Comparison of ENCODE assay signal across 16 cellular contexts in genomic region chr2:207256026-207256425, GRCh38.
DNase-seq lines count a peak whose midpoint lies in the region; ATAC-seq, FAIRE-seq and TF ChIP-seq lines count a peak whose summit lies in the region.
"Had no signal": no experiment of that assay in that cellular context is flagged by ENCODE, and none has a peak within 500 bp of the region (broad histone marks: within the 10 kb centered on the region; RNA-seq: fewer than 3 reads in every experiment).

No MANE protein-coding gene starts in this region.

- H3K36me3 Mint-ChIP-seq in astrocyte (ENCODE audit: low read depth, unreplicated experiment), result no peaks in the 10 kb centered on the region
- H3K36me3 Mint-ChIP-seq in stimulated activated naive B cell treated with anti-CD40 and anti-IgM and Interleukin-4, amounts not matched to agents 10 μg/mL and 1 μg/mL and 100 μg/mL, for 72 hours, result no peaks in the 10 kb centered on the region
- H3K36me3 Mint-ChIP-seq in stimulated activated memory B cell treated with anti-CD40 and anti-IgM and Interleukin-4, amounts not matched to agents 10 μg/mL and 1 μg/mL and 100 μg/mL, for 72 hours, result no peaks in the 10 kb centered on the region
- H3K36me3 Mint-ChIP-seq: CD4-positive, CD25-positive, alpha-beta regulatory T cell; IgD-negative memory B cell; type B pancreatic cell had no signal

- peak overlapping the region; percentile 98 for H3K27ac Mint-ChIP-seq in astrocyte (ENCODE audit: unreplicated experiment)
- H3K27ac Mint-ChIP-seq in stimulated activated naive B cell treated with anti-CD40 and anti-IgM and Interleukin-4, amounts not matched to agents 10 μg/mL and 1 μg/mL and 100 μg/mL, for 72 hours, result peak overlapping the region; percentile 45
- no peak overlapping the region for H3K27ac Mint-ChIP-seq in stimulated activated memory B cell treated with anti-CD40 and anti-IgM and Interleukin-4, amounts not matched to agents 10 μg/mL and 1 μg/mL and 100 μg/mL, for 72 hours
- H3K27ac Mint-ChIP-seq: IgD-negative memory B cell, type B pancreatic cell had no signal

- TF ChIP-seq CTCF in astrocyte (IDR thresholded peaks at IDR 0.05; ENCODE audit: insufficient read depth, low read depth, low read length), result no peak

- no CpG with 5 or more reads among the region's 7 CpGs for WGBS in mesendoderm (ENCODE audit: extremely low coverage, insufficient coverage, low lambda C conversion rate)

- H3K4me1 Mint-ChIP-seq in astrocyte (ENCODE audit: low read depth, unreplicated experiment), result peaks cover 92% of the 10 kb centered on the region
- peaks cover 25 to 48% of the 10 kb centered on the region in 2 donors for H3K4me1 Mint-ChIP-seq in stimulated activated naive B cell treated with anti-CD40 and anti-IgM and Interleukin-4, amounts not matched to agents 10 μg/mL and 1 μg/mL and 100 μg/mL, for 72 hours
- H3K4me1 Mint-ChIP-seq in stimulated activated memory B cell treated with anti-CD40 and anti-IgM and Interleukin-4, amounts not matched to agents 10 μg/mL and 1 μg/mL and 100 μg/mL, for 72 hours, result peaks cover 35% of the 10 kb centered on the region
- H3K4me1 Mint-ChIP-seq: CD4-positive, CD25-positive, alpha-beta regulatory T cell had no signal

- no peaks in the 10 kb centered on the region for H3K36me3 ChIP-seq in astrocyte (ENCODE audit: insufficient read depth, low read length)
- no peaks in the 10 kb centered on the region for H3K36me3 ChIP-seq in mesendoderm (ENCODE audit: control insufficient read depth, insufficient read depth, low read length)
- H3K36me3 ChIP-seq: WERI-Rb-1 had no signal

- H4K5ac ChIP-seq in mesendoderm (ENCODE audit: low read length), result no peak overlapping the region

- no peak overlapping the region for H2BK15ac ChIP-seq in mesendoderm (replicated peaks; ENCODE audit: low read depth)

- no peak overlapping the region for H3K23ac ChIP-seq in mesendoderm (ENCODE audit: low read length)

- no peak for FAIRE-seq in astrocyte (lab: Jason Lieb, UNC)

- H3K79me2 ChIP-seq in astrocyte (ENCODE audit: insufficient read depth, low read length) (no peaks in the 10 kb centered on the region), mesendoderm (ENCODE audit: control insufficient read depth, insufficient read depth, low read length) (no peaks in the 10 kb centered on the region)

- H3K9ac ChIP-seq in astrocyte (ENCODE audit: low read length) (peak overlapping the region; percentile 76), mesendoderm (ENCODE audit: low read length) (no peak overlapping the region)

- no peaks in the 10 kb centered on the region for H3K9me3 Mint-ChIP-seq in astrocyte (ENCODE audit: unreplicated experiment)
- H3K9me3 Mint-ChIP-seq in stimulated activated naive B cell treated with anti-CD40 and anti-IgM and Interleukin-4, amounts not matched to agents 10 μg/mL and 1 μg/mL and 100 μg/mL, for 72 hours, result no peaks in the 10 kb centered on the region
- no peaks in the 10 kb centered on the region for H3K9me3 Mint-ChIP-seq in stimulated activated memory B cell treated with anti-CD40 and anti-IgM and Interleukin-4, amounts not matched to agents 10 μg/mL and 1 μg/mL and 100 μg/mL, for 72 hours
- H3K9me3 Mint-ChIP-seq: activated T-helper 2 cell treated with anti-CD3 and anti-CD28 coated beads, Interferon-gamma antibody, Interleukin-2, Interleukin-4, amounts not matched to agents 10 μg/mL and 5 μg/mL and 100 μg/mL, durations not matched to agents 14 hours and 24 hours and 36 hours; IgD-negative memory B cell; type B pancreatic cell had no signal

- peak overlapping the region; percentile 16 for H3K18ac ChIP-seq in mesendoderm (ENCODE audit: low read length)

- H3K4me3 ChIP-seq in astrocyte (ENCODE audit: insufficient read depth, low read depth, low read length) (no peak overlapping the region), mesendoderm (ENCODE audit: low read length) (no peak overlapping the region)

- H3K27ac ChIP-seq in astrocyte (ENCODE audit: low read depth, low read length) (peak overlapping the region; percentile 96), mesendoderm (ENCODE audit: low read depth, low read length) (no peak overlapping the region)
- H3K27ac ChIP-seq: 22Rv1, WERI-Rb-1 had no signal

- H3K79me1 ChIP-seq in mesendoderm (ENCODE audit: low read length), result no peaks in the 10 kb centered on the region

- no peak for ATAC-seq in stimulated activated naive B cell treated with anti-CD40 and anti-IgM and Interleukin-4, amounts not matched to agents 10 μg/mL and 1 μg/mL and 100 μg/mL, for 72 hours (replicated peaks)
- no peak for ATAC-seq in stimulated activated memory B cell treated with anti-CD40 and anti-IgM and Interleukin-4, amounts not matched to agents 10 μg/mL and 1 μg/mL and 100 μg/mL, for 72 hours

- no peaks in the 10 kb centered on the region for H3K27me3 ChIP-seq in astrocyte (ENCODE audit: insufficient read depth, low read length)
- H3K27me3 ChIP-seq in mesendoderm (ENCODE audit: insufficient read depth, low read length, poor library complexity), result no peaks in the 10 kb centered on the region

- peak overlapping the region; percentile 6 for H2BK5ac ChIP-seq in mesendoderm (ENCODE audit: low read length)

- no peaks in the 10 kb centered on the region for H3K9me3 ChIP-seq in astrocyte (ENCODE audit: insufficient read depth, low read depth, low read length)

- no peak overlapping the region for H2BK120ac ChIP-seq in mesendoderm (ENCODE audit: low read depth, low read length)

- H3K4ac ChIP-seq in mesendoderm (ENCODE audit: low read depth, low read length), result no peak overlapping the region

- H4K20me1 ChIP-seq in astrocyte (ENCODE audit: insufficient read depth, low read length), result no peaks in the 10 kb centered on the region

- peak overlapping the region; percentile 53 for H3K56ac ChIP-seq in mesendoderm (ENCODE audit: low read length)

- no peaks in the 10 kb centered on the region for H3K27me3 Mint-ChIP-seq in astrocyte (ENCODE audit: low read depth, unreplicated experiment)
- no peaks in the 10 kb centered on the region for H3K27me3 Mint-ChIP-seq in stimulated activated naive B cell treated with anti-CD40 and anti-IgM and Interleukin-4, amounts not matched to agents 10 μg/mL and 1 μg/mL and 100 μg/mL, for 72 hours
- no peaks in the 10 kb centered on the region for H3K27me3 Mint-ChIP-seq in stimulated activated memory B cell treated with anti-CD40 and anti-IgM and Interleukin-4, amounts not matched to agents 10 μg/mL and 1 μg/mL and 100 μg/mL, for 72 hours

- H3K4me2 ChIP-seq in astrocyte (ENCODE audit: low read length), result peak overlapping the region; percentile 75
- H3K4me2 ChIP-seq in mesendoderm (ENCODE audit: low read length), result no peak overlapping the region

- no peak overlapping the region for H3K4me3 Mint-ChIP-seq in astrocyte (ENCODE audit: unreplicated experiment)
- H3K4me3 Mint-ChIP-seq in stimulated activated naive B cell treated with anti-CD40 and anti-IgM and Interleukin-4, amounts not matched to agents 10 μg/mL and 1 μg/mL and 100 μg/mL, for 72 hours, result no peak overlapping the region
- no peak overlapping the region for H3K4me3 Mint-ChIP-seq in stimulated activated memory B cell treated with anti-CD40 and anti-IgM and Interleukin-4, amounts not matched to agents 10 μg/mL and 1 μg/mL and 100 μg/mL, for 72 hours
- H3K4me3 Mint-ChIP-seq: CD4-positive, CD25-positive, alpha-beta regulatory T cell; type B pancreatic cell had no signal

- peak overlapping the region; percentile 7 for H2AK5ac ChIP-seq in mesendoderm (ENCODE audit: low read length)

- peaks cover 96% of the 10 kb centered on the region for H3K4me1 ChIP-seq in astrocyte (ENCODE audit: insufficient read depth, low read length)
- H3K4me1 ChIP-seq in mesendoderm (ENCODE audit: control insufficient read depth, low read depth, low read length), result peaks cover 9% of the 10 kb centered on the region

- intact Hi-C loops in posterior vena cava (cut with DNase I), result loop anchor here in 1 of 2 donors (10.0 kb wide), 2 partner anchors 79 to 91 kb away; partner anchors contain the start of gene KLF7

- peak overlapping the region; percentile 31 for H2AFZ ChIP-seq in astrocyte (ENCODE audit: low read depth, low read length)

- DNase-seq in DMS 273 (lab: John Stamatoyannopoulos, UW; ENCODE audit: unreplicated experiment) (peak; percentile 16), DMS 273 treated with DMSO at 0.1 percent for 48 hours (lab: John Stamatoyannopoulos, UW) (no peak), astrocyte (ENCODE audit: low read depth) (peak; percentile 8), mesendoderm (no peak), posterior vena cava (ENCODE audit: low spot score) (no peak), COR-L47 (lab: John Stamatoyannopoulos, UW) (no peak)
- DNase-seq in stimulated activated naive B cell treated with anti-CD40 and anti-IgM and Interleukin-4, amounts not matched to agents 10 μg/mL and 1 μg/mL and 100 μg/mL, for 72 hours, result no peak
- DNase-seq: CD4-positive, CD25-positive, alpha-beta regulatory T cell; stimulated activated CD4-positive, alpha-beta T cell treated with anti-CD3 and anti-CD28 coated beads, Interleukin-4, amount 100 ng/mL, for 24 hours; stimulated activated CD8-positive, alpha-beta memory T cell treated with anti-CD3 and anti-CD28 coated beads, Interleukin-4, amount 100 ng/mL, for 48 hours; WERI-Rb-1 had no signal

- no peak overlapping the region for H4K8ac ChIP-seq in mesendoderm (ENCODE audit: low read depth, low read length)

Comparison
In these comparisons a context has a peak if more than half of its experiments do, and no peak if none do; other contexts are left out.
1. DNase-seq: peak in DMS 273 (single experiment) and astrocyte (single experiment); none in DMS 273 treated with DMSO at 0.1 percent for 48 hours (single experiment), mesendoderm (single experiment), stimulated activated naive B cell treated with anti-CD40 and anti-IgM and Interleukin-4, amounts not matched to agents 10 μg/mL and 1 μg/mL and 100 μg/mL, for 72 hours (single experiment), posterior vena cava (single experiment) and COR-L47 (single experiment).